In the genomic region with DNA sequence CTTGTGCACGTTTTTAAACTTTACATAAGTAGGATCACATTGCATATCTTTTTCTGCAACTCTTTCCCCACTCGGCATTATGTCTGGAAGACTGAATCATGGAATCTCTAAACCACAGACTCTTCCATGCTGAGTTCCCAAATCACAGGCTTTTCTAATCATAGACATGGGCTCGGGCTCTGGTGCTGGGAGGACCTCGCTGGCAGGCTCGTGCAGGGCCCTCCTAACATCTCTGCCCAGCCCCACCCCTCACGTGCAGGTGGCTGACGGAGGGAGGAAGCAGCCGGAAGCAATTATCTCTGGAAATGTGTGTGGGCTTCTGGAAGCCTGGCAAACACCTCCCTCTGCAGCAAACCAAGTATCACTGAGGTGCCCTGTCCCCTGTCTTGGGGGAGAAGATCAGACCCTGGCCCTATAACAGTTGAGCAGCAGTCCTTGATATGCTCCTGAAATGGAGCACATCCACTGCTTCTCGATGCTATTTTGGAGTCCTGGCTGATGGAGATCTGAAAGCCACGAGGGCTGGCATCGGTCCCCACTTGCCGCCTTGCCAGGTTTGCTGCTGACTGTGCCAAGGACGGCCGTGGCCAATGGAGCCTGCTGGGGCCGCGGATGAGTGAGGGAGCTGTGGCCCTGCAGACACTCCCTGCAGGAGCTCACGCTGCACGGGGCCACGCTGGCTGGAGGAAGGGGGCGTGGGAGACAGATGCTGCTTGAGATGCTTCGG, we compare ENCODE assay signal across 10 cellular contexts. TPM values are rescaled to one million over a fixed set of nuclear protein-coding genes. Genes with fewer than 3 reads are reported as not detected.
DNase-seq lines count a peak whose midpoint lies in the region; ATAC-seq, FAIRE-seq and TF ChIP-seq lines count a peak whose summit lies in the region.
"Had no signal": no experiment of that assay in that cellular context is flagged by ENCODE, and none has a peak within 500 bp of the region (broad histone marks: within the 10 kb centered on the region; RNA-seq: fewer than 3 reads in every experiment).

No MANE protein-coding gene starts in this region.

- CTCF ChIA-PET in RWPE1 (lab: Yijun Ruan, JAX) = no interaction called here

- DNase-seq in Right ventricle myocardium inferior (ENCODE audit: missing footprints) (no peak), cardiac septum (ENCODE audit: low spot score) (no peak), RWPE1 (ENCODE audit: low spot score) (no peak), hepatic stellate cell (ENCODE audit: low spot score) (peak; percentile 48), D721Med (ENCODE audit: insufficient read length, low spot score) (no peak), GOT3 (lab: John Stamatoyannopoulos, UW) (no peak), T-helper 1 cell (no peak)
- no peak for DNase-seq in stimulated activated CD4-positive, alpha-beta T cell treated with anti-CD3 and anti-CD28 coated beads, Interleukin-4, amount 100 ng/mL, for 4 hours
- DNase-seq: foreskin melanocyte, nephron progenitor cell had no signal

- H3K27ac ChIP-seq in RWPE1 = peak overlapping the region; percentile 71

- ATAC-seq in Right ventricle myocardium inferior = peak; percentile 40

- intact Hi-C loops in Right ventricle myocardium inferior (cut with DNase I) (no loop called here), cardiac septum (cut with DNase I) (loop anchor here (5.0 kb wide), 1 partner anchor 80 kb away; no protein-coding TSS in a partner anchor)

- TF ChIP-seq CTCF in RWPE1 (conservative IDR thresholded peaks at IDR 0.05; ENCODE audit: low read depth) (no peak), D721Med (IDR thresholded peaks at IDR 0.05; ENCODE audit: insufficient read depth, missing control alignments) (no peak)

- no peak for FAIRE-seq in D721Med (lab: Jason Lieb, UNC)

- POLR2A ChIA-PET in RWPE1 (lab: Yijun Ruan, JAX; ENCODE audit: low non-redundant PET) = no interaction called here

RNA-seq across cellular contexts. Expression of a gene that starts 4.4 kb away (rescaled TPM):
- 81.2 TPM for total RNA-seq in Right ventricle myocardium inferior
- 59.7 TPM for total RNA-seq in cardiac septum
